1 cellular context compared by ENCODE assay signal in genomic region chr1:228180271-228180987, GRCh38.
TF ChIP-seq lines count a peak whose summit lies in the region.

No MANE protein-coding gene starts in this region.

TF ChIP-seq in SK-N-SH treated with all-trans-retinoic acid at 6 μM for 48 hours, 23 proteins besides CTCF, POLR2A, EP300 and RAD21 (continued from another document):
- TF ChIP-seq, protein P1, sequence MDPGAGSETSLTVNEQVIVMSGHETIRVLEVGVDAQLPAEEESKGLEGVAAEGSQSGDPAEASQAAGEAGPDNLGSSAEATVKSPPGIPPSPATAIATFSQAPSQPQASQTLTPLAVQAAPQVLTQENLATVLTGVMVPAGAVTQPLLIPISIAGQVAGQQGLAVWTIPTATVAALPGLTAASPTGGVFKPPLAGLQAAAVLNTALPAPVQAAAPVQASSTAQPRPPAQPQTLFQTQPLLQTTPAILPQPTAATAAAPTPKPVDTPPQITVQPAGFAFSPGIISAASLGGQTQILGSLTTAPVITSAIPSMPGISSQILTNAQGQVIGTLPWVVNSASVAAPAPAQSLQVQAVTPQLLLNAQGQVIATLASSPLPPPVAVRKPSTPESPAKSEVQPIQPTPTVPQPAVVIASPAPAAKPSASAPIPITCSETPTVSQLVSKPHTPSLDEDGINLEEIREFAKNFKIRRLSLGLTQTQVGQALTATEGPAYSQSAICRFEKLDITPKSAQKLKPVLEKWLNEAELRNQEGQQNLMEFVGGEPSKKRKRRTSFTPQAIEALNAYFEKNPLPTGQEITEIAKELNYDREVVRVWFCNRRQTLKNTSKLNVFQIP (CRISPR knock-in tag; IDR thresholded peaks at IDR 0.05; ENCODE audit: borderline replicate concordance, low read depth) = no peak
- TF ChIP-seq, protein P2, sequence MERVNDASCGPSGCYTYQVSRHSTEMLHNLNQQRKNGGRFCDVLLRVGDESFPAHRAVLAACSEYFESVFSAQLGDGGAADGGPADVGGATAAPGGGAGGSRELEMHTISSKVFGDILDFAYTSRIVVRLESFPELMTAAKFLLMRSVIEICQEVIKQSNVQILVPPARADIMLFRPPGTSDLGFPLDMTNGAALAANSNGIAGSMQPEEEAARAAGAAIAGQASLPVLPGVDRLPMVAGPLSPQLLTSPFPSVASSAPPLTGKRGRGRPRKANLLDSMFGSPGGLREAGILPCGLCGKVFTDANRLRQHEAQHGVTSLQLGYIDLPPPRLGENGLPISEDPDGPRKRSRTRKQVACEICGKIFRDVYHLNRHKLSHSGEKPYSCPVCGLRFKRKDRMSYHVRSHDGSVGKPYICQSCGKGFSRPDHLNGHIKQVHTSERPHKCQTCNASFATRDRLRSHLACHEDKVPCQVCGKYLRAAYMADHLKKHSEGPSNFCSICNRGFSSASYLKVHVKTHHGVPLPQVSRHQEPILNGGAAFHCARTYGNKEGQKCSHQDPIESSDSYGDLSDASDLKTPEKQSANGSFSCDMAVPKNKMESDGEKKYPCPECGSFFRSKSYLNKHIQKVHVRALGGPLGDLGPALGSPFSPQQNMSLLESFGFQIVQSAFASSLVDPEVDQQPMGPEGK (CRISPR knock-in tag; IDR thresholded peaks at IDR 0.05; ENCODE audit: borderline replicate concordance) = no peak
- TF ChIP-seq ZNF70 (CRISPR knock-in tag; IDR thresholded peaks at IDR 0.05) = no peak
- TF ChIP-seq GLIS3 (CRISPR knock-in tag; IDR thresholded peaks at IDR 0.05) = no peak
- TF ChIP-seq ZNF8 (CRISPR knock-in tag; IDR thresholded peaks at IDR 0.05) = no peak
- TF ChIP-seq CREB5 (CRISPR knock-in tag; IDR thresholded peaks at IDR 0.05; ENCODE audit: low read depth) = no peak
- no peak for TF ChIP-seq RARB (CRISPR knock-in tag; IDR thresholded peaks at IDR 0.05)
- no peak for TF ChIP-seq ZNF565 (CRISPR knock-in tag; conservative IDR thresholded peaks at IDR 0.05; ENCODE audit: low read depth)
- no peak for TF ChIP-seq ZFP3 (CRISPR knock-in tag; IDR thresholded peaks at IDR 0.05)
- TF ChIP-seq PPARA (CRISPR knock-in tag; IDR thresholded peaks at IDR 0.05; ENCODE audit: borderline replicate concordance) = no peak
- TF ChIP-seq ARNTL (CRISPR knock-in tag; IDR thresholded peaks at IDR 0.05; ENCODE audit: borderline replicate concordance, low read depth) = no peak
